In genomic region chr20:36574278-36575065, GRCh38 we compare ENCODE assay signal across 8 cellular contexts. TPM values are rescaled to one million over a fixed set of nuclear protein-coding genes. Genes with fewer than 3 reads are reported as not detected.
DNase-seq lines count a peak whose midpoint lies in the region; ATAC-seq, FAIRE-seq and TF ChIP-seq lines count a peak whose summit lies in the region.

No MANE protein-coding gene starts in this region.

- H3K27me3 ChIP-seq in H1 (replicated peaks in 1 of 4; ENCODE audit: control insufficient read depth in 3 of 4, extremely low read depth in 1 of 4, insufficient read depth in 3 of 4, low read length in 3 of 4): no peaks in the 10 kb centered on the region

- no peak for FAIRE-seq in H1 (lab: Jason Lieb, UNC)

- no peak overlapping the region for H3K23ac ChIP-seq in H1 (ENCODE audit: insufficient read length)

- peak overlapping the region; percentile 72; the same call in 1 of the 2 replicates for H2AK5ac ChIP-seq in H1 (ENCODE audit: low read depth, low read length)

- H3K4me3 ChIP-seq in GM08714 (ENCODE audit: low read length): peak overlapping the region; percentile 93
- H3K4me3 ChIP-seq in H1 (ENCODE audit: extremely low read depth in 1 of 4, insufficient read depth in 2 of 4, low read depth in 3 of 4, low read length in 4 of 4): peak overlapping the region; percentile 63 to 98 (median 78)
- peak overlapping the region; percentile 34 for H3K4me3 ChIP-seq in mucosa of descending colon

- DNase-seq in NAMALWA (ENCODE audit: low spot score) (peak; percentile 46), H1 (ENCODE audit: low read depth in 1 of 2, low spot score in 2 of 2) (peak in 1 of 2 experiments; percentile 81), mucosa of descending colon (peak; percentile 52 to 77 (median 67)), NOMO-1 treated with dmso at 0.1 percent for 144 hours (lab: John Stamatoyannopoulos, UW; ENCODE audit: unreplicated experiment) (no peak), NCI-H187 (lab: John Stamatoyannopoulos, UW) (no peak)
- peak; percentile 47 to 49 for DNase-seq in activated CD4-positive, alpha-beta T cell treated with anti-CD3 and anti-CD28 coated beads, Interleukin-2, amount 50 U/mL, for 48 hours

- H3K27ac ChIP-seq in H1 (ENCODE audit: low read depth, low read length): peak overlapping the region; percentile 74

- TF ChIP-seq CTCF in H1 (IDR thresholded peaks at IDR 0.05; ENCODE audit: control extremely low read depth in 1 of 3, insufficient read depth in 1 of 3, low read depth in 1 of 3, low read length in 3 of 3): no peak
- no peak for TF ChIP-seq CTCF in mucosa of descending colon (IDR thresholded peaks at IDR 0.05)

- TF ChIP-seq POLR2A in H1 (IDR thresholded peaks at IDR 0.05; ENCODE audit: control extremely low read depth in 1 of 2, low read depth in 2 of 2, low read length in 2 of 2): peak; percentile 46 to 70

- peak overlapping the region; percentile 94 for H4K91ac ChIP-seq in H1 (replicated peaks; ENCODE audit: insufficient read length, low read length)

- H3K36me3 ChIP-seq in H1 (ENCODE audit: control insufficient read depth in 2 of 4, insufficient read depth in 4 of 4, low read length in 3 of 4) (peaks cover 0 to 9% (median 2%) of the 10 kb centered on the region in 4 experiments; a peak in 5 of 8 replicates), mucosa of descending colon (ENCODE audit: low read depth) (no peaks in the 10 kb centered on the region)

- no peaks in the 10 kb centered on the region for H3K9me3 Mint-ChIP-seq in stimulated activated naive CD8-positive, alpha-beta T cell treated with anti-CD3 and anti-CD28 coated beads, Interleukin-15, Interleukin-2, amounts not matched to agents 100 ng/mL and 50 ng/mL, for 24 hours

- no peak overlapping the region for H2BK15ac ChIP-seq in H1 (ENCODE audit: low read length)

- no peak overlapping the region for H2AFZ ChIP-seq in H1 (ENCODE audit: low read length)

- POLR2A ChIA-PET in H1 (lab: Charles Lee; ENCODE audit: partially characterized antibody): interaction anchor here (0.8 to 17.6 kb wide), 13 partner anchors 9 to 290 kb away, joined by 3 to 388 read pairs (median 4); partner anchors contain the start of gene RAB5IF

- no peak for TF ChIP-seq EP300 in H1 (IDR thresholded peaks at IDR 0.05; ENCODE audit: borderline replicate concordance in 1 of 2, low read depth in 2 of 2, low read length in 2 of 2)

- H3K79me1 ChIP-seq in H1 (ENCODE audit: low read depth, low read length): peaks cover 10% of the 10 kb centered on the region

- H3K36me3 Mint-ChIP-seq in stimulated activated naive CD8-positive, alpha-beta T cell treated with anti-CD3 and anti-CD28 coated beads, Interleukin-15, Interleukin-2, amounts not matched to agents 100 ng/mL and 50 ng/mL, for 24 hours (ENCODE audit: low read depth): peaks cover 28% of the 10 kb centered on the region

- peak overlapping the region; percentile 84 for H3K56ac ChIP-seq in H1 (replicated peaks; ENCODE audit: insufficient read length, low read depth, low read length)

- peak overlapping the region; percentile 85 to 89 (median 86) for H3K9ac ChIP-seq in H1 (replicated peaks in 1 of 4; ENCODE audit: extremely low read depth in 1 of 4, low read depth in 3 of 4, low read length in 3 of 4)

- H4K8ac ChIP-seq in H1 (ENCODE audit: extremely low read depth, insufficient read depth, low read length): peak overlapping the region; percentile 96

- no peak overlapping the region for H3K4ac ChIP-seq in H1 (replicated peaks; ENCODE audit: insufficient read length, low read depth, low read length)

- no peak overlapping the region for H2BK20ac ChIP-seq in H1 (ENCODE audit: low read length)

- H4K20me1 ChIP-seq in H1 (replicated peaks in 1 of 2; ENCODE audit: control insufficient read depth in 1 of 2, insufficient read depth in 2 of 2, low read length in 2 of 2): peaks cover 4% of the 10 kb centered on the region in 2 experiments

- H2BK120ac ChIP-seq in H1 (replicated peaks; ENCODE audit: low read depth, low read length): no peak overlapping the region

- H3K4me3 Mint-ChIP-seq in stimulated activated naive CD8-positive, alpha-beta T cell treated with anti-CD3 and anti-CD28 coated beads, Interleukin-15, Interleukin-2, amounts not matched to agents 100 ng/mL and 50 ng/mL, for 24 hours: peak overlapping the region; percentile 98

- H3K14ac ChIP-seq in H1 (ENCODE audit: insufficient read length): no peak overlapping the region

- H3K18ac ChIP-seq in H1 (ENCODE audit: extremely low read depth, low read length): peak overlapping the region; percentile 83

- 0 out of 2 replicates have a peak overlapping the region, but pooled peaks have one; percentile 48 for H2BK5ac ChIP-seq in H1 (ENCODE audit: low read depth, low read length)

- no peak for TF ChIP-seq RAD21 in H1 (IDR thresholded peaks at IDR 0.05 in 1 of 2, conservative IDR thresholded peaks at IDR 0.05 in 1 of 2; ENCODE audit: low read depth in 2 of 2, low read length in 2 of 2)

- intact Hi-C loops in mucosa of descending colon (cut with DNase I, micrococcal nuclease): no loop called here

- peaks cover 45% of the 10 kb centered on the region for H3K4me1 Mint-ChIP-seq in stimulated activated naive CD8-positive, alpha-beta T cell treated with anti-CD3 and anti-CD28 coated beads, Interleukin-15, Interleukin-2, amounts not matched to agents 100 ng/mL and 50 ng/mL, for 24 hours (ENCODE audit: low read depth)

- peak overlapping the region; percentile 75 for H4K5ac ChIP-seq in H1 (ENCODE audit: insufficient read length, low read depth, low read length)

- WGBS in H1 (ENCODE audit: extremely low coverage in 1 of 2, insufficient coverage in 1 of 2, insufficient read length in 1 of 2, insufficient replicate concordance in 2 of 2, low coverage in 1 of 2, low lambda C conversion rate in 2 of 2, missing lambda C conversion rate in 1 of 2), 2 experiments: 1% methylated on average over 46 of the region's 76 CpGs; no CpG with 5 or more reads in 1 of the 2 experiments

- H3K9me3 ChIP-seq in H1 (ENCODE audit: insufficient read depth in 2 of 2, low read depth in 1 of 2, low read length in 1 of 2): no peaks in the 10 kb centered on the region
- no peaks in the 10 kb centered on the region for H3K9me3 ChIP-seq in mucosa of descending colon

- ATAC-seq in mucosa of descending colon: peak; percentile 47

- H2BK12ac ChIP-seq in H1 (ENCODE audit: low read depth, low read length): peak overlapping the region; percentile 97

- CTCF ChIA-PET in H1 (lab: Charles Lee; ENCODE audit: partially characterized antibody): interaction anchor here (0.6 to 18.0 kb wide), 6 partner anchors 13 to 202 kb away, joined by 3 to 202 read pairs (median 8); partner anchors contain the start of genes MYL9 and RAB5IF

- H3K27ac Mint-ChIP-seq in stimulated activated naive CD8-positive, alpha-beta T cell treated with anti-CD3 and anti-CD28 coated beads, Interleukin-15, Interleukin-2, amounts not matched to agents 100 ng/mL and 50 ng/mL, for 24 hours: peak overlapping the region; percentile 97

- H3K4me2 ChIP-seq in H1 (ENCODE audit: insufficient read depth in 1 of 2, low read depth in 2 of 2, low read length in 2 of 2): peak overlapping the region; percentile 73 to 99

- H3K27me3 Mint-ChIP-seq in stimulated activated naive CD8-positive, alpha-beta T cell treated with anti-CD3 and anti-CD28 coated beads, Interleukin-15, Interleukin-2, amounts not matched to agents 100 ng/mL and 50 ng/mL, for 24 hours: no peaks in the 10 kb centered on the region

- H3K79me2 ChIP-seq in H1 (ENCODE audit: control insufficient read depth in 1 of 2, insufficient read depth in 2 of 2, low read length in 2 of 2): peaks cover 16 to 53% of the 10 kb centered on the region in 2 experiments

- H3K4me1 ChIP-seq in H1 (replicated peaks in 1 of 4; ENCODE audit: control insufficient read depth in 3 of 4, insufficient read depth in 4 of 4, low read length in 3 of 4) (peaks cover 14 to 31% (median 18%) of the 10 kb centered on the region in 4 experiments), mucosa of descending colon (ENCODE audit: low read depth) (peaks cover 13% of the 10 kb centered on the region)

- peaks cover 17% of the 10 kb centered on the region for H3K23me2 ChIP-seq in H1 (ENCODE audit: low read depth, low read length)

RNA-seq across cellular contexts. Expression of gene TGIF2, which starts 1.1 kb away (rescaled TPM):
- total RNA-seq in H1 (2021; fragmentation: NEBNext Ultra II Directional; extraction: Animal tissue kit (Norgen Biotek cat#: 25700)): 76.7 and 77.7 TPM in 2 replicates
- 49.7 and 74.5 TPM in 2 replicates for polyA plus RNA-seq in H1 (2011; rRNA removed)
- polyA plus RNA-seq in H1 (2011; cell fraction: cytosol; rRNA removed): 47.5 TPM
- 57.4 TPM for polyA plus RNA-seq in H1 (2011; cell fraction: nucleus; rRNA removed)
- polyA plus RNA-seq in H1 (2012, experiment 1 of 2): 32.6 to 40.3 TPM (median 35.4 TPM) in 4 replicates
- polyA plus RNA-seq in H1 (2012, experiment 2 of 2): 37.6 TPM
- 52.6 TPM for polyA plus RNA-seq in H1 (2013, experiment 1 of 2)
- polyA plus RNA-seq in H1 (2013, experiment 2 of 2): 60.1 TPM
- polyA minus RNA-seq in H1 (2011; rRNA and poly(A)+ RNA removed): 42.7 and 55.0 TPM in 2 replicates
- polyA minus RNA-seq in H1 (2011; cell fraction: cytosol; rRNA and poly(A)+ RNA removed): 37.8 TPM
- 20.0 TPM for polyA minus RNA-seq in H1 (2011; cell fraction: nucleus; rRNA and poly(A)+ RNA removed)
- total RNA-seq in mucosa of descending colon: 10 to 100 TPM in 1 of 3 donors, 1 to 10 TPM in 2; 4.2 to 13.3 (median 6.5) TPM

RNA-seq across cellular contexts. Expression of gene RAB5IF, which starts 31.1 kb away (rescaled TPM):
- total RNA-seq in H1 (2021; fragmentation: NEBNext Ultra II Directional; extraction: Animal tissue kit (Norgen Biotek cat#: 25700)): 94.2 and 95.5 TPM in 2 replicates
- 98.4 and 148 TPM in 2 replicates for polyA plus RNA-seq in H1 (2011; rRNA removed)
- 114 TPM for polyA plus RNA-seq in H1 (2011; cell fraction: cytosol; rRNA removed)
- polyA plus RNA-seq in H1 (2011; cell fraction: nucleus; rRNA removed): 38.7 TPM
- 75.0 to 122 TPM (median 90.1 TPM) in 4 replicates for polyA plus RNA-seq in H1 (2012, experiment 1 of 2)
- polyA plus RNA-seq in H1 (2012, experiment 2 of 2): 222 TPM
- 120 TPM for polyA plus RNA-seq in H1 (2013, experiment 1 of 2)
- polyA plus RNA-seq in H1 (2013, experiment 2 of 2): 134 TPM
- polyA minus RNA-seq in H1 (2011; rRNA and poly(A)+ RNA removed): 33.6 and 51.7 TPM in 2 replicates
- polyA minus RNA-seq in H1 (2011; cell fraction: cytosol; rRNA and poly(A)+ RNA removed): 50.3 TPM
- 18.1 TPM for polyA minus RNA-seq in H1 (2011; cell fraction: nucleus; rRNA and poly(A)+ RNA removed)
- 100 to 1,000 TPM in 2 of 3 donors, 10 to 100 TPM in 1; 96.2 to 150 (median 128) TPM for total RNA-seq in mucosa of descending colon

RNA-seq across cellular contexts. Expression of gene MYL9, which starts 33.2 kb away (rescaled TPM):
- total RNA-seq in H1 (2021; fragmentation: NEBNext Ultra II Directional; extraction: Animal tissue kit (Norgen Biotek cat#: 25700)): 193 TPM in 2 replicates
- 26.8 and 33.6 TPM in 2 replicates for polyA plus RNA-seq in H1 (2011; rRNA removed)
- polyA plus RNA-seq in H1 (2011; cell fraction: cytosol; rRNA removed): 26.1 TPM
- 27.8 TPM for polyA plus RNA-seq in H1 (2011; cell fraction: nucleus; rRNA removed)
- 116 to 146 TPM (median 142 TPM) in 4 replicates for polyA plus RNA-seq in H1 (2012, experiment 1 of 2)
- 93.0 TPM for polyA plus RNA-seq in H1 (2012, experiment 2 of 2)
- polyA plus RNA-seq in H1 (2013, experiment 1 of 2): 124 TPM
- 130 TPM for polyA plus RNA-seq in H1 (2013, experiment 2 of 2)
- polyA minus RNA-seq in H1 (2011; rRNA and poly(A)+ RNA removed): 14.4 and 18.9 TPM in 2 replicates
- polyA minus RNA-seq in H1 (2011; cell fraction: cytosol; rRNA and poly(A)+ RNA removed): 50.8 TPM
- polyA minus RNA-seq in H1 (2011; cell fraction: nucleus; rRNA and poly(A)+ RNA removed): 14.0 TPM
- total RNA-seq in mucosa of descending colon: 1,000 to 10,000 TPM in 1 of 3 donors, 100 to 1,000 TPM in 1, 10 to 100 TPM in 1; 74.3 to 3,203 (median 259) TPM

Comparison
In these comparisons a context has a peak if more than half of its experiments do, and no peak if none do; other contexts are left out.
1. H3K4me3 ChIP-seq: peak in every context shown above with its lines; median percentile 93 in GM08714; 78 in H1; 34 in mucosa of descending colon.
2. DNase-seq: peak in NAMALWA (single experiment), activated CD4-positive, alpha-beta T cell treated with anti-CD3 and anti-CD28 coated beads, Interleukin-2, amount 50 U/mL, for 48 hours (2 of 2) and mucosa of descending colon (3 of 3); none in NOMO-1 treated with dmso at 0.1 percent for 144 hours (single experiment) and NCI-H187 (0 of 2).